In genomic region chr21:20249401-20249800, GRCh38 we compare ENCODE assay signal across 22 cellular contexts.
DNase-seq lines count a peak whose midpoint lies in the region; ATAC-seq, FAIRE-seq and TF ChIP-seq lines count a peak whose summit lies in the region.
"Had no signal": no experiment of that assay in that cellular context is flagged by ENCODE, and none has a peak within 500 bp of the region (broad histone marks: within the 10 kb centered on the region; RNA-seq: fewer than 3 reads in every experiment).

No MANE protein-coding gene starts in this region.

- in situ Hi-C loops in K562 (cut with MboI): no loop called here

- H3K4me3 ChIP-seq in GM23338 (no peak overlapping the region), SU-DHL-6 (ENCODE audit: insufficient read depth, low read length, poor library complexity, severe bottlenecking) (no peak overlapping the region), K562 (no peak overlapping the region)
- H3K4me3 ChIP-seq in CD8-positive, alpha-beta memory T cell (ENCODE audit: low read length): no peak overlapping the region
- H3K4me3 ChIP-seq: A549; BLaER1 treated with 17β-estradiol and CSF1 and Interleukin-3, amounts not matched to agents 10 nM and 100 nM had no signal

- ATAC-seq in GM23338 (no peak), K562 (peak; percentile 79)
- ATAC-seq: A549; CD8-positive, alpha-beta T cell had no signal

- no peaks in the 10 kb centered on the region for H3K9me3 ChIP-seq in SU-DHL-6 (ENCODE audit: insufficient read depth, low read length)
- H3K9me3 ChIP-seq in K562 (replicated peaks; ENCODE audit: control insufficient read depth, insufficient read depth, low read depth, low read length): no peaks in the 10 kb centered on the region
- H3K9me3 ChIP-seq in CD8-positive, alpha-beta memory T cell (ENCODE audit: low read length): no peaks in the 10 kb centered on the region
- H3K9me3 ChIP-seq: A549; BLaER1 treated with 17β-estradiol and CSF1 and Interleukin-3, amounts not matched to agents 10 nM and 100 nM had no signal

- no peaks in the 10 kb centered on the region for H3K9me1 ChIP-seq in K562 (ENCODE audit: control insufficient read depth, insufficient read depth, low read length)

- DNase-seq in GM23338 (ENCODE audit: low spot score): no peak
- DNase-seq in K562 (ENCODE audit: extremely low read depth in 1 of 4, low spot score in 3 of 4): peak in 1 of 4 experiments; percentile 54
- no peak for DNase-seq in CD8-positive, alpha-beta memory T cell
- DNase-seq in medulla oblongata (ENCODE audit: extremely low spot score): no peak
- no peak for DNase-seq in GM20000 (ENCODE audit: low spot score)
- DNase-seq: AML-193; CD4-positive, alpha-beta T cell; CD8-positive, alpha-beta T cell; COR-L47; DMS 273 treated with DMSO at 0.1 percent for 48 hours; DMS153; DMS53; DMS79 treated with DMSO at 0.1 percent for 48 hours; GF-D8 had no signal

- H3K4me2 ChIP-seq in GM23338 (no peak overlapping the region), SU-DHL-6 (ENCODE audit: low read depth, low read length, poor library complexity, severe bottlenecking) (no peak overlapping the region), K562 (ENCODE audit: insufficient read depth, low read length) (no peak overlapping the region)
- H3K4me2 ChIP-seq: A549; BLaER1 treated with 17β-estradiol and CSF1 and Interleukin-3, amounts not matched to agents 10 nM and 100 nM had no signal

- FAIRE-seq in K562 (lab: Jason Lieb, UNC): peak; percentile 15
- FAIRE-seq: A549, G401.6, GM12891 had no signal

- H3K9me3 Mint-ChIP-seq in GM23338: no peaks in the 10 kb centered on the region
- peaks cover 0 to 10% (median 8%) of the 10 kb centered on the region in 5 donors for H3K9me3 Mint-ChIP-seq in CD8-positive, alpha-beta memory T cell
- H3K9me3 Mint-ChIP-seq: CD4-positive, alpha-beta T cell; CD8-positive, alpha-beta T cell had no signal

- H4K20me1 ChIP-seq in GM23338 (replicated peaks; ENCODE audit: insufficient read depth) (no peaks in the 10 kb centered on the region), SU-DHL-6 (ENCODE audit: low read depth, low read length) (no peaks in the 10 kb centered on the region), K562 (replicated peaks; ENCODE audit: control insufficient read depth, insufficient read depth, low read length) (no peaks in the 10 kb centered on the region)
- H4K20me1 ChIP-seq: BLaER1 treated with 17β-estradiol and CSF1 and Interleukin-3, amounts not matched to agents 10 nM and 100 nM had no signal

- intact Hi-C loops in K562 (cut with micrococcal nuclease): no loop called here

- no peak overlapping the region for H3K4me3 Mint-ChIP-seq in GM23338
- H3K4me3 Mint-ChIP-seq in CD8-positive, alpha-beta memory T cell: no peak overlapping the region
- H3K4me3 Mint-ChIP-seq: B cell; CD4-positive, alpha-beta T cell; CD8-positive, alpha-beta T cell had no signal

- peaks cover 6% of the 10 kb centered on the region; the same call in 2 of the 3 replicates for H3K4me1 Mint-ChIP-seq in GM23338
- no peaks in the 10 kb centered on the region for H3K4me1 Mint-ChIP-seq in CD8-positive, alpha-beta memory T cell
- H3K4me1 Mint-ChIP-seq: B cell had no signal

- no peaks in the 10 kb centered on the region for H3K9me2 ChIP-seq in GM23338 (ENCODE audit: insufficient read depth)
- H3K9me2 ChIP-seq in SU-DHL-6 (replicated peaks; ENCODE audit: insufficient read depth, low read length): no peaks in the 10 kb centered on the region

- H3K79me2 ChIP-seq in GM23338 (replicated peaks; ENCODE audit: insufficient read depth) (no peaks in the 10 kb centered on the region), SU-DHL-6 (ENCODE audit: insufficient read depth, low read length) (no peaks in the 10 kb centered on the region), K562 (ENCODE audit: control insufficient read depth, insufficient read depth, low read length) (no peaks in the 10 kb centered on the region)

- CTCF ChIA-PET in K562 (lab: Yijun Ruan, JAX; ENCODE audit: low intra/inter-chr PET ratio): no interaction called here
- CTCF ChIA-PET in CD8-positive, alpha-beta memory T cell (lab: Charles Lee): no interaction called here

- H3K27ac Mint-ChIP-seq in GM23338: no peak overlapping the region
- H3K27ac Mint-ChIP-seq in CD8-positive, alpha-beta memory T cell: no peak overlapping the region
- H3K27ac Mint-ChIP-seq: B cell; CD4-positive, alpha-beta T cell; CD8-positive, alpha-beta T cell had no signal

- no peak for TF ChIP-seq CTCF in GM23338 (conservative IDR thresholded peaks at IDR 0.05; ENCODE audit: low read depth in 2 of 2)
- no peak for TF ChIP-seq CTCF in SU-DHL-6 (IDR thresholded peaks at IDR 0.05; ENCODE audit: insufficient read depth, low read length, poor library complexity, severe bottlenecking)
- no peak for TF ChIP-seq CTCF in K562 (IDR thresholded peaks at IDR 0.05 in 2 of 3, conservative IDR thresholded peaks at IDR 0.05 in 1 of 3; ENCODE audit: insufficient read depth in 2 of 3, low read depth in 1 of 3, low read length in 3 of 3)
- TF ChIP-seq CTCF in GM20000 (IDR thresholded peaks at IDR 0.05; ENCODE audit: extremely low read depth, missing control alignments): no peak

- peak; percentile 32; the same call in 1 of the 2 replicates for TF ChIP-seq EP300 in K562 (IDR thresholded peaks at IDR 0.05; ENCODE audit: low read length)

- no peaks in the 10 kb centered on the region for H3K36me3 Mint-ChIP-seq in GM23338 (ENCODE audit: low read depth)
- H3K36me3 Mint-ChIP-seq in CD8-positive, alpha-beta memory T cell: no peaks in the 10 kb centered on the region
- H3K36me3 Mint-ChIP-seq: CD8-positive, alpha-beta T cell had no signal

- H3F3A ChIP-seq in GM23338 (replicated peaks; ENCODE audit: low read depth): no peaks in the 10 kb centered on the region
- H3F3A ChIP-seq in SU-DHL-6 (ENCODE audit: insufficient read depth): no peaks in the 10 kb centered on the region

- POLR2A ChIA-PET in K562 (lab: Yijun Ruan, JAX): interaction anchor here (1.7 kb wide), 1 partner anchor 10 kb away, joined by 11 read pairs; no protein-coding TSS in a partner anchor
- POLR2A ChIA-PET in CD8-positive, alpha-beta memory T cell (lab: Charles Lee): no interaction called here

- H3K4me1 ChIP-seq in GM23338 (ENCODE audit: insufficient read depth): 0 out of 2 replicates have a peak, but pooled peaks cover 3% of the 10 kb centered on the region
- H3K4me1 ChIP-seq in K562 (replicated peaks in 1 of 2; ENCODE audit: control insufficient read depth in 2 of 2, insufficient read depth in 2 of 2, low read length in 2 of 2): peaks cover 4% of the 10 kb centered on the region in 2 experiments; a peak in 1 of 5 replicates
- no peaks in the 10 kb centered on the region for H3K4me1 ChIP-seq in CD8-positive, alpha-beta memory T cell (ENCODE audit: insufficient read depth, low read length)
- H3K4me1 ChIP-seq: A549; BLaER1 treated with 17β-estradiol and CSF1 and Interleukin-3, amounts not matched to agents 10 nM and 100 nM had no signal

- H3K27ac ChIP-seq in GM23338 (ENCODE audit: low read depth) (no peak overlapping the region), SU-DHL-6 (ENCODE audit: low read depth, low read length) (no peak overlapping the region), K562 (ENCODE audit: extremely low read depth, low read depth, low read length) (no peak overlapping the region)
- no peak overlapping the region for H3K27ac ChIP-seq in CD8-positive, alpha-beta memory T cell (ENCODE audit: low read depth, low read length)
- H3K27ac ChIP-seq: 22Rv1; A549; BLaER1 treated with 17β-estradiol and CSF1 and Interleukin-3, amounts not matched to agents 10 nM and 100 nM; C4-2B had no signal

- TF ChIP-seq RAD21 in K562 (CRISPR knock-in tag; conservative IDR thresholded peaks at IDR 0.05 in 1 of 2, IDR thresholded peaks at IDR 0.05 in 1 of 2): no peak

- TF ChIP-seq POLR2A in K562 (conservative IDR thresholded peaks at IDR 0.05): no peak

- no peaks in the 10 kb centered on the region for H3K36me3 ChIP-seq in GM23338 (ENCODE audit: insufficient read depth)
- H3K36me3 ChIP-seq in SU-DHL-6 (ENCODE audit: low read length): no peaks in the 10 kb centered on the region
- H3K36me3 ChIP-seq in K562 (ENCODE audit: control insufficient read depth, insufficient read depth, low read length): no peaks in the 10 kb centered on the region
- no peaks in the 10 kb centered on the region for H3K36me3 ChIP-seq in CD8-positive, alpha-beta memory T cell (ENCODE audit: insufficient read depth, low read length)
- H3K36me3 ChIP-seq: BLaER1 treated with 17β-estradiol and CSF1 and Interleukin-3, amounts not matched to agents 10 nM and 100 nM had no signal

- 0% methylated on average over 1 of the region's 1 CpG for WGBS in K562 (ENCODE audit: insufficient coverage, low coverage, missing lambda C conversion rate)

- H3K27me3 ChIP-seq in GM23338 (ENCODE audit: insufficient read depth): no peaks in the 10 kb centered on the region
- no peaks in the 10 kb centered on the region for H3K27me3 ChIP-seq in SU-DHL-6 (ENCODE audit: low read length)
- no peaks in the 10 kb centered on the region for H3K27me3 ChIP-seq in K562 (ENCODE audit: control insufficient read depth in 2 of 2, insufficient read depth in 2 of 2, low read length in 2 of 2)
- no peaks in the 10 kb centered on the region for H3K27me3 ChIP-seq in CD8-positive, alpha-beta memory T cell (ENCODE audit: insufficient read depth, low read length, poor library complexity, severe bottlenecking)
- H3K27me3 ChIP-seq: BLaER1 treated with 17β-estradiol and CSF1 and Interleukin-3, amounts not matched to agents 10 nM and 100 nM had no signal

- H2AFZ ChIP-seq in GM23338: peak overlapping the region; percentile 60; the same call in 1 of the 2 replicates
- peak overlapping the region; percentile 19 for H2AFZ ChIP-seq in SU-DHL-6 (ENCODE audit: low read depth, low read length, severe bottlenecking)
- no peak overlapping the region for H2AFZ ChIP-seq in K562 (ENCODE audit: low read depth, low read length)

- no peaks in the 10 kb centered on the region for H3K27me3 Mint-ChIP-seq in GM23338 (ENCODE audit: insufficient read depth, low read depth, poor library complexity)
- H3K27me3 Mint-ChIP-seq in CD8-positive, alpha-beta memory T cell: no peaks in the 10 kb centered on the region
- H3K27me3 Mint-ChIP-seq: B cell; CD4-positive, alpha-beta T cell had no signal

- no TSS peak for BruUV-seq in K562 (replicated peaks; lab: Mats Ljungman, UMichigan)

- H3K9ac ChIP-seq in SU-DHL-6 (ENCODE audit: low read length) (no peak overlapping the region), K562 (ENCODE audit: insufficient read depth in 1 of 2, low read depth in 2 of 2, low read length in 2 of 2) (peak overlapping the region in 1 of 2 experiments; percentile 53; a peak in 1 of 4 replicates)
- H3K9ac ChIP-seq: BLaER1 treated with 17β-estradiol and CSF1 and Interleukin-3, amounts not matched to agents 10 nM and 100 nM had no signal

TF ChIP-seq in K562, 482 proteins besides CTCF, POLR2A, EP300 and RAD21 (continues in another document):
- TF ChIP-seq RBM15 (IDR thresholded peaks at IDR 0.05; ENCODE audit: insufficient read depth, low read length): no peak
- no peak for TF ChIP-seq SUPT5H (IDR thresholded peaks at IDR 0.05)
- TF ChIP-seq ZNF561 (CRISPR knock-in tag; conservative IDR thresholded peaks at IDR 0.05): no peak
- TF ChIP-seq ADNP (tag; IDR thresholded peaks at IDR 0.05): no peak
- no peak for TF ChIP-seq MIER1 (IDR thresholded peaks at IDR 0.05; ENCODE audit: low read depth)
- TF ChIP-seq SIX5 (IDR thresholded peaks at IDR 0.05; ENCODE audit: borderline replicate concordance in 1 of 2, insufficient read depth in 1 of 2, low read depth in 1 of 2, low read length in 2 of 2): no peak
- no peak for TF ChIP-seq KDM4B (IDR thresholded peaks at IDR 0.05; ENCODE audit: borderline replicate concordance in 2 of 2, low read depth in 1 of 2)
